In the genomic region with DNA sequence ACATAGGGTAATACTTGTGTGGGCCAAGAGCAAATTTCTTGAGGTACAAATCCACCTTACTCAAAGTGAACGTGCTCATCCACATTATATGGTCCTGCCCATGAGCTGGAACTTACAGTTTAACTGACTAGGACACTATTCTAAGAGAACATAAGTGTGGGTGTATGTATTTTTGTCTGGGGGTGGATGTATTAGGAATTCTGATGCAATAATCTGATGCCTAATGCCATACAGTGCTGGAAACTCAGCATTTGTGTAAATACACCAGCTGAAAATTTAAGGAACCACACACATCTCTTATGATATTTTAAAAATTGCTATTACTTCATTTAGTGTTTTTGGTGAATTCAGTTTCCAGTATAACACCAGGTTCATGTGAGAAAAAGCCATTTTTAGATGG, we compare ENCODE assay signal across 24 cellular contexts.
"Had no signal": no experiment of that assay in that cellular context is flagged by ENCODE, and none has a peak within 500 bp of the region (broad histone marks: within the 10 kb centered on the region; RNA-seq: fewer than 3 reads in every experiment).

No MANE protein-coding gene starts in this region.

- H3K4me1 ChIP-seq: Peyer's patch, SJSA1 had no signal

- H3K9me3 ChIP-seq: MG63, Peyer's patch, SJSA1, SK-N-SH had no signal

- H3K9ac ChIP-seq: SK-N-SH had no signal

- H3K4me2 ChIP-seq: SK-N-SH had no signal

- ATAC-seq: HepG2, PC-3 had no signal

- H3K27ac ChIP-seq: Peyer's patch, SJSA1 had no signal

- H3K4me3 ChIP-seq: MG63, Peyer's patch, SJSA1 had no signal

- H3K36me3 ChIP-seq: MG63, Peyer's patch, SJSA1 had no signal

- H3K27me3 ChIP-seq: MG63, Peyer's patch, SJSA1 had no signal

- DNase-seq: IMR-90; Karpas-422; KG1; MG63; NCI-H1092; NCI-H1105 treated with DMSO at 0.1 percent for 48 hours; NCI-H1436; NCI-H187; NCI-H2029; NCI-H2081 treated with DMSO at 0.1 percent for 48 hours; NCI-H2171; NCI-H226; NCI-H446; NCI-H510A; NCI-H526; NCI-H82; NK-92 treated with Interleukin-12 subunit alpha and Interleukin-12 subunit beta, amount 100 ng/mL, for 24 hours; PC-3; Peyer's patch; Right ventricle myocardium superior; SIG-M5; SK-N-SH had no signal

- FAIRE-seq: HepG2 had no signal
